In genomic region chr7:111845853-111846252, GRCh38 we compare ENCODE assay signal across 23 cellular contexts.
"Had no signal": no experiment of that assay in that cellular context is flagged by ENCODE, and none has a peak within 500 bp of the region (broad histone marks: within the 10 kb centered on the region; RNA-seq: fewer than 3 reads in every experiment).

No MANE protein-coding gene starts in this region.

- H3K4me1 ChIP-seq: esophagus muscularis mucosa, esophagus squamous epithelium, foreskin keratinocyte, gastrocnemius medialis, gastroesophageal sphincter, heart left ventricle had no signal

- H3K4me3 ChIP-seq: colonic mucosa, coronary artery, dorsolateral prefrontal cortex, esophagus muscularis mucosa, esophagus squamous epithelium, gastrocnemius medialis, gastroesophageal sphincter, heart left ventricle, heart right ventricle had no signal

- DNase-seq: colonic mucosa; cortex of kidney; dermis blood vessel endothelial cell; dorsolateral prefrontal cortex; effector CD4-positive, alpha-beta T cell; effector CD8-positive, alpha-beta T cell; effector memory CD4-positive, alpha-beta T cell; effector memory CD8-positive, alpha-beta T cell; endodermal cell; erythroblast; esophagus squamous epithelium; foreskin fibroblast; foreskin keratinocyte; foreskin melanocyte; gastrocnemius medialis; glutamatergic neuron; heart left ventricle; heart right ventricle had no signal

- H3K36me3 ChIP-seq: colonic mucosa had no signal

- H3K27ac ChIP-seq: colonic mucosa, coronary artery, epithelial cell of prostate, esophagus muscularis mucosa, esophagus squamous epithelium, foreskin keratinocyte, gastrocnemius medialis, gastroesophageal sphincter, heart left ventricle, heart right ventricle had no signal

- ATAC-seq: effector memory CD8-positive, alpha-beta T cell; esophagus mucosa; foreskin keratinocyte; gastrocnemius medialis; gastroesophageal sphincter; heart left ventricle; heart right ventricle had no signal

- H3K27me3 ChIP-seq: colonic mucosa, dorsolateral prefrontal cortex, esophagus muscularis mucosa, esophagus squamous epithelium, foreskin keratinocyte, gastrocnemius medialis, gastroesophageal sphincter, heart left ventricle, heart right ventricle had no signal

- H3K9me3 ChIP-seq: colonic mucosa, esophagus muscularis mucosa, gastrocnemius medialis, gastroesophageal sphincter, heart left ventricle, heart right ventricle had no signal
